1 cellular context compared by ENCODE assay signal in the genomic region with DNA sequence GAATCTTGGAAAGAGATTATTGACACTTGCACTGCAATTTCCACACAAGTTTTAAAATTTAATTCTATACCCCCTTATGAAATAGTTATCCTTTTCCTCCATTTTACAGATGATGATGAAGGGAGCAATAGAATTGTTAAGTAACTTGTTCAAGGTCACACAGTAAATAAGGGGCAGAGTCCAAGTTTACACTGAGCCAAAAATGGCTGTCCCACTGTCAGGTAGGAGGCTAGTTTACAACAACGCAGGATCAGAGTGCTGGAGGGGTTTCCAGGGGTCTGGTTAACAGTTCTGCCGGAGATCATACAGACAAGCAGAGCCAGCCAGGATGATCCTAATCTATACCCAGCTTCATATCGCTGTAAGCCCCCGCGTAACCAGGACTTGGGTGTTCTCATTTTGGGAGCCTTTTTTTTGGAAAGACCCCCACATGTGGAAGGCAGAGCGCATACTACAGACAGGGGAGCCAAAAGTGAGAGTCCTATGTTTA.
TF ChIP-seq lines count a peak whose summit lies in the region.

No MANE protein-coding gene starts in this region.

TF ChIP-seq in GM23338, 12 proteins besides CTCF, POLR2A, EP300 and RAD21 (continued from another document):
- TF ChIP-seq ETS1 (IDR thresholded peaks at IDR 0.05) (no peak), JUNB (IDR thresholded peaks at IDR 0.05; ENCODE audit: unreplicated experiment) (no peak), ZNF114 (CRISPR knock-in tag; IDR thresholded peaks at IDR 0.05) (no peak), ZNF331 (CRISPR knock-in tag; IDR thresholded peaks at IDR 0.05; ENCODE audit: low read depth) (no peak), POLR2AphosphoS5 (IDR thresholded peaks at IDR 0.05; ENCODE audit: low read depth) (no peak), CREB1 (CRISPR knock-in tag; IDR thresholded peaks at IDR 0.05; ENCODE audit: low read depth) (no peak), REST (IDR thresholded peaks at IDR 0.05; ENCODE audit: unreplicated experiment) (no peak)
